In the genomic region with DNA sequence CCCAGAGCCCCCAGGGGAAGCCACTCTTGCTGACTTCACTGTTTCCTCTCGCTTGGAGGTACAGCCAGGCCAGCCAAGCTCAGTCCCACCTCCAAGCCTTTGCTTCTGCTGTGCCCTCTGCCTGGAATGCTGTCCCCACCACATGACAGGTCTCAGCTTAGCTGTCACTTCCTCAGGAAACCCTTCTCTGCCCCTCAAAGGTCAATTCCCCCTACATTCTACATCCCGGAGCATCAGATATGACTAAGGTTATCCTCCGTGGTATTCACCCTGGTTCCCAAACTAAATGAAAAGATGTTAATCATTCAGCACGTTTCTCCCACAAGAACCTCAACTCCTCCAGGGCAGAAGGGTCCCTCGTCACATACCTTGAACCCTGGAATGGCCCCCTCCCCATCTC, we compare ENCODE assay signal across 16 cellular contexts. TPM values are rescaled to one million over a fixed set of nuclear protein-coding genes. Genes with fewer than 3 reads are reported as not detected.
DNase-seq lines count a peak whose midpoint lies in the region; ATAC-seq and TF ChIP-seq lines count a peak whose summit lies in the region.
"Had no signal": no experiment of that assay in that cellular context is flagged by ENCODE, and none has a peak within 500 bp of the region (broad histone marks: within the 10 kb centered on the region; RNA-seq: fewer than 3 reads in every experiment).

No MANE protein-coding gene starts in this region.

- no peaks in the 10 kb centered on the region for H3K27me3 ChIP-seq in body of pancreas

- peaks cover 10% of the 10 kb centered on the region for H3K9me3 Mint-ChIP-seq in stimulated activated memory B cell treated with anti-CD40 and anti-IgM and Interleukin-4, amounts not matched to agents 10 μg/mL and 1 μg/mL and 100 μg/mL, for 72 hours
- no peaks in the 10 kb centered on the region for H3K9me3 Mint-ChIP-seq in natural killer cell treated with Interleukin-12 subunit alpha and Interleukin-12 subunit beta and Interleukin-15 and Interleukin-18, amount 100 ng/mL, for 72 hours
- H3K9me3 Mint-ChIP-seq: activated naive CD4-positive, alpha-beta T cell treated with anti-CD3 and anti-CD28 coated beads, Interleukin-2, amount 10 ng/mL, durations not matched to agents 7 days and 5 days had no signal

- intact Hi-C loops in body of pancreas (cut with DNase I), result no loop called here

- TF ChIP-seq CTCF in body of pancreas (IDR thresholded peaks at IDR 0.05), result no peak

- peak overlapping the region; percentile 45 for H3K27ac Mint-ChIP-seq in stimulated activated memory B cell treated with anti-CD40 and anti-IgM and Interleukin-4, amounts not matched to agents 10 μg/mL and 1 μg/mL and 100 μg/mL, for 72 hours
- no peak overlapping the region for H3K27ac Mint-ChIP-seq in natural killer cell treated with Interleukin-12 subunit alpha and Interleukin-12 subunit beta and Interleukin-15 and Interleukin-18, amount 100 ng/mL, for 72 hours
- H3K27ac Mint-ChIP-seq: activated naive CD4-positive, alpha-beta T cell treated with anti-CD3 and anti-CD28 coated beads, Interleukin-2, amount 10 ng/mL, durations not matched to agents 7 days and 5 days; progenitor cell of endocrine pancreas had no signal

- H3K27me3 Mint-ChIP-seq in stimulated activated memory B cell treated with anti-CD40 and anti-IgM and Interleukin-4, amounts not matched to agents 10 μg/mL and 1 μg/mL and 100 μg/mL, for 72 hours, result peaks cover 69% of the 10 kb centered on the region
- H3K27me3 Mint-ChIP-seq in natural killer cell treated with Interleukin-12 subunit alpha and Interleukin-12 subunit beta and Interleukin-15 and Interleukin-18, amount 100 ng/mL, for 72 hours, result peaks cover 7 to 10% of the 10 kb centered on the region in 2 donors
- H3K27me3 Mint-ChIP-seq: progenitor cell of endocrine pancreas had no signal

- H3K36me3 Mint-ChIP-seq in stimulated activated memory B cell treated with anti-CD40 and anti-IgM and Interleukin-4, amounts not matched to agents 10 μg/mL and 1 μg/mL and 100 μg/mL, for 72 hours, result no peaks in the 10 kb centered on the region
- no peaks in the 10 kb centered on the region for H3K36me3 Mint-ChIP-seq in natural killer cell treated with Interleukin-12 subunit alpha and Interleukin-12 subunit beta and Interleukin-15 and Interleukin-18, amount 100 ng/mL, for 72 hours
- H3K36me3 Mint-ChIP-seq: activated naive CD4-positive, alpha-beta T cell treated with anti-CD3 and anti-CD28 coated beads, Interleukin-2, amount 10 ng/mL, durations not matched to agents 7 days and 5 days had no signal

- H3K4me1 ChIP-seq in body of pancreas, result peaks cover 53% of the 10 kb centered on the region

- no peak for ATAC-seq in body of pancreas
- peak; percentile 14 for ATAC-seq in stimulated activated memory B cell treated with anti-CD40 and anti-IgM and Interleukin-4, amounts not matched to agents 10 μg/mL and 1 μg/mL and 100 μg/mL, for 72 hours
- no peak for ATAC-seq in natural killer cell treated with Interleukin-12 subunit alpha and Interleukin-12 subunit beta and Interleukin-15 and Interleukin-18, amount 100 ng/mL, for 72 hours
- no peak for ATAC-seq in HG02981 (IDR thresholded peaks at IDR 0.05; ENCODE audit: unreplicated experiment)
- ATAC-seq: left colon had no signal

- TF ChIP-seq POLR2A in body of pancreas (IDR thresholded peaks at IDR 0.05), result no peak

- H3K36me3 ChIP-seq in body of pancreas (replicated peaks in 1 of 2; ENCODE audit: insufficient read depth in 1 of 2, low read depth in 2 of 2), result peaks cover 0 to 4% of the 10 kb centered on the region in 2 donors

- peaks cover 28% of the 10 kb centered on the region for H3K4me1 Mint-ChIP-seq in stimulated activated memory B cell treated with anti-CD40 and anti-IgM and Interleukin-4, amounts not matched to agents 10 μg/mL and 1 μg/mL and 100 μg/mL, for 72 hours
- peaks cover 0 to 9% of the 10 kb centered on the region in 2 donors for H3K4me1 Mint-ChIP-seq in natural killer cell treated with Interleukin-12 subunit alpha and Interleukin-12 subunit beta and Interleukin-15 and Interleukin-18, amount 100 ng/mL, for 72 hours (ENCODE audit: low read depth in 2 of 2)
- H3K4me1 Mint-ChIP-seq: activated naive CD4-positive, alpha-beta T cell treated with anti-CD3 and anti-CD28 coated beads, Interleukin-2, amount 10 ng/mL, durations not matched to agents 7 days and 5 days had no signal

- DNase-seq in ELR (ENCODE audit: low read depth) (peak; percentile 41), KBM-7 (peak; percentile 19), body of pancreas (no peak), NOMO-1 treated with DMSO at 0.1 percent for 48 hours (lab: John Stamatoyannopoulos, UW; ENCODE audit: unreplicated experiment) (no peak), NOMO-1 treated with dmso at 0.1 percent for 144 hours (lab: John Stamatoyannopoulos, UW; ENCODE audit: unreplicated experiment) (no peak)
- no peak for DNase-seq in natural killer cell treated with Interleukin-12 subunit alpha and Interleukin-12 subunit beta and Interleukin-15 and Interleukin-18, amount 100 ng/mL, for 72 hours (ENCODE audit: low spot score)
- DNase-seq: activated CD4-positive, CD25-positive, alpha-beta regulatory T cell treated with anti-CD3 and anti-CD28 coated beads, Interleukin-2, amount 50 U/mL, for 72 hours; activated CD8-positive, alpha-beta memory T cell treated with anti-CD3 and anti-CD28 coated beads, Interleukin-2, amount 50 U/mL, for 48 hours; activated naive CD4-positive, alpha-beta T cell treated with anti-CD3 and anti-CD28 coated beads, Interleukin-2, amount 10 ng/mL, durations not matched to agents 7 days and 5 days; NCI-H1048; substantia nigra had no signal

- peak overlapping the region; percentile 42 for H3K4me3 Mint-ChIP-seq in stimulated activated memory B cell treated with anti-CD40 and anti-IgM and Interleukin-4, amounts not matched to agents 10 μg/mL and 1 μg/mL and 100 μg/mL, for 72 hours
- H3K4me3 Mint-ChIP-seq in natural killer cell treated with Interleukin-12 subunit alpha and Interleukin-12 subunit beta and Interleukin-15 and Interleukin-18, amount 100 ng/mL, for 72 hours, result no peak overlapping the region
- H3K4me3 Mint-ChIP-seq: activated naive CD4-positive, alpha-beta T cell treated with anti-CD3 and anti-CD28 coated beads, Interleukin-2, amount 10 ng/mL, durations not matched to agents 7 days and 5 days had no signal

- H3K9me3 ChIP-seq in body of pancreas, result no peaks in the 10 kb centered on the region

- H3K4me3 ChIP-seq in body of pancreas, result no peak overlapping the region

- in situ Hi-C loops in KBM-7 (cut with MboI; ENCODE audit: low pct_unique_long_range_greater_than_20kb, low sequenced_read_pairs), result no loop called here

- peak overlapping the region in 3 of 4 donors; percentile 75 to 87 (median 85) for H3K27ac ChIP-seq in body of pancreas

- WGBS in body of pancreas, 2 donors, result 72 to 74% methylated on average over 4 to 5 of the region's 5 CpGs

RNA-seq across cellular contexts. Expression of a gene that starts 53.5 kb away (rescaled TPM):
- 100 to 1,000 TPM; 133 to 139 TPM for total RNA-seq in body of pancreas
- under 1 TPM; 0.17 to 0.33 TPM for total RNA-seq in natural killer cell treated with Interleukin-12 subunit alpha and Interleukin-12 subunit beta and Interleukin-15 and Interleukin-18, amount 100 ng/mL, for 72 hours
- total RNA-seq: T-helper 1 cell treated with Interleukin-12 subunit alpha and Interleukin-12 subunit beta and Interleukin-4 antibody, amounts not matched to agents 30 ng/mL and 1 ng/mL, for 36 hours had no signal

Comparison
In these comparisons a context has a peak if more than half of its experiments do, and no peak if none do; other contexts are left out.
1. DNase-seq: peak in ELR (single experiment) and KBM-7 (single experiment); none in body of pancreas (0 of 4), NOMO-1 treated with DMSO at 0.1 percent for 48 hours (single experiment), natural killer cell treated with Interleukin-12 subunit alpha and Interleukin-12 subunit beta and Interleukin-15 and Interleukin-18, amount 100 ng/mL, for 72 hours (single experiment) and NOMO-1 treated with dmso at 0.1 percent for 144 hours (single experiment).
2. RNA of a gene that starts 53.5 kb away (total RNA-seq): 133 to 139 TPM in body of pancreas; 0.17 to 0.33 TPM in natural killer cell treated with Interleukin-12 subunit alpha and Interleukin-12 subunit beta and Interleukin-15 and Interleukin-18, amount 100 ng/mL, for 72 hours; every median in the first group is over 100 times any median in the second.